Comparison of ENCODE assay signal across 8 cellular contexts in genomic region chr9:21559402-21560280, GRCh38.
DNase-seq lines count a peak whose midpoint lies in the region; ATAC-seq and TF ChIP-seq lines count a peak whose summit lies in the region.

No MANE protein-coding gene starts in this region.

- no peaks in the 10 kb centered on the region for H3K9me3 Mint-ChIP-seq in IgD-negative memory B cell
- no peaks in the 10 kb centered on the region for H3K9me3 Mint-ChIP-seq in activated CD8-positive, alpha-beta memory T cell treated with anti-CD3 and anti-CD28 coated beads, Interleukin-2, amount 10 ng/mL, durations not matched to agents 7 days and 5 days (ENCODE audit: low read depth)
- no peaks in the 10 kb centered on the region for H3K9me3 Mint-ChIP-seq in stimulated activated naive CD8-positive, alpha-beta T cell treated with anti-CD3 and anti-CD28 coated beads, Interleukin-15, Interleukin-2, amounts not matched to agents 100 ng/mL and 50 ng/mL, for 24 hours

- H3K9me3 ChIP-seq in muscle layer of colon (ENCODE audit: low read length): no peaks in the 10 kb centered on the region

- no peaks in the 10 kb centered on the region for H3K36me3 ChIP-seq in muscle layer of colon (ENCODE audit: insufficient read depth, low read length)

- peak overlapping the region; percentile 62 to 88 (median 78) for H3K4me3 Mint-ChIP-seq in IgD-negative memory B cell
- H3K4me3 Mint-ChIP-seq in activated CD8-positive, alpha-beta memory T cell treated with anti-CD3 and anti-CD28 coated beads, Interleukin-2, amount 10 ng/mL, durations not matched to agents 7 days and 5 days: peak overlapping the region; percentile 81
- H3K4me3 Mint-ChIP-seq in stimulated activated naive CD8-positive, alpha-beta T cell treated with anti-CD3 and anti-CD28 coated beads, Interleukin-15, Interleukin-2, amounts not matched to agents 100 ng/mL and 50 ng/mL, for 24 hours: peak overlapping the region; percentile 88

- no peak overlapping the region for H3K27ac ChIP-seq in muscle layer of colon (ENCODE audit: low read depth, low read length)

- no peak overlapping the region for H3K27ac Mint-ChIP-seq in IgD-negative memory B cell
- no peak overlapping the region for H3K27ac Mint-ChIP-seq in activated CD8-positive, alpha-beta memory T cell treated with anti-CD3 and anti-CD28 coated beads, Interleukin-2, amount 10 ng/mL, durations not matched to agents 7 days and 5 days
- no peak overlapping the region for H3K27ac Mint-ChIP-seq in stimulated activated naive CD8-positive, alpha-beta T cell treated with anti-CD3 and anti-CD28 coated beads, Interleukin-15, Interleukin-2, amounts not matched to agents 100 ng/mL and 50 ng/mL, for 24 hours

- peak overlapping the region; percentile 89 for H3K4me3 ChIP-seq in epithelial cell of esophagus (ENCODE audit: low read length)
- H3K4me3 ChIP-seq in muscle layer of colon (ENCODE audit: low read depth in 1 of 2, low read length in 2 of 2): peak overlapping the region; percentile 16 to 41

- DNase-seq in Ammon's horn (ENCODE audit: low spot score) (peak; percentile 15), GM20000 (ENCODE audit: low spot score) (peak; percentile 77), epithelial cell of esophagus (ENCODE audit: low read depth) (peak; percentile 84), SHP77 (lab: John Stamatoyannopoulos, UW) (no peak)
- peak; percentile 60 for DNase-seq in activated CD8-positive, alpha-beta memory T cell treated with anti-CD3 and anti-CD28 coated beads, Interleukin-2, amount 10 ng/mL, durations not matched to agents 7 days and 5 days

- peaks cover 20 to 30% of the 10 kb centered on the region in 2 donors for H3K27me3 ChIP-seq in muscle layer of colon (ENCODE audit: control insufficient read depth in 1 of 2, insufficient read depth in 2 of 2, low read length in 2 of 2)

- CTCF ChIA-PET in activated CD8-positive, alpha-beta memory T cell treated with anti-CD3 and anti-CD28 coated beads, Interleukin-2, amount 10 ng/mL, durations not matched to agents 7 days and 5 days (lab: Charles Lee): interaction anchor here (0.6 to 1.9 kb wide), 15 partner anchors 9 to 406 kb away, joined by 3 to 8 read pairs (median 4); no protein-coding TSS in a partner anchor

- H3K4me1 Mint-ChIP-seq in IgD-negative memory B cell: peaks cover 2 to 7% (median 7%) of the 10 kb centered on the region in 3 donors
- H3K4me1 Mint-ChIP-seq in activated CD8-positive, alpha-beta memory T cell treated with anti-CD3 and anti-CD28 coated beads, Interleukin-2, amount 10 ng/mL, durations not matched to agents 7 days and 5 days: peaks cover 9% of the 10 kb centered on the region
- H3K4me1 Mint-ChIP-seq in stimulated activated naive CD8-positive, alpha-beta T cell treated with anti-CD3 and anti-CD28 coated beads, Interleukin-15, Interleukin-2, amounts not matched to agents 100 ng/mL and 50 ng/mL, for 24 hours (ENCODE audit: low read depth): peaks cover 48% of the 10 kb centered on the region

- peaks cover 25% of the 10 kb centered on the region for H3K27me3 Mint-ChIP-seq in IgD-negative memory B cell
- H3K27me3 Mint-ChIP-seq in activated CD8-positive, alpha-beta memory T cell treated with anti-CD3 and anti-CD28 coated beads, Interleukin-2, amount 10 ng/mL, durations not matched to agents 7 days and 5 days: peaks cover 61% of the 10 kb centered on the region
- H3K27me3 Mint-ChIP-seq in stimulated activated naive CD8-positive, alpha-beta T cell treated with anti-CD3 and anti-CD28 coated beads, Interleukin-15, Interleukin-2, amounts not matched to agents 100 ng/mL and 50 ng/mL, for 24 hours: peaks cover 50% of the 10 kb centered on the region

- no peaks in the 10 kb centered on the region for H3K4me1 ChIP-seq in muscle layer of colon (ENCODE audit: insufficient read depth, low read length)

- TF ChIP-seq CTCF in GM20000 (IDR thresholded peaks at IDR 0.05; ENCODE audit: extremely low read depth, missing control alignments): no peak
- no peak for TF ChIP-seq CTCF in epithelial cell of esophagus (IDR thresholded peaks at IDR 0.05; ENCODE audit: insufficient read depth, low read depth, low read length, missing control alignments)

- H3K9ac ChIP-seq in muscle layer of colon (ENCODE audit: low read length): no peak overlapping the region

- H3K36me3 Mint-ChIP-seq in IgD-negative memory B cell: no peaks in the 10 kb centered on the region
- no peaks in the 10 kb centered on the region for H3K36me3 Mint-ChIP-seq in activated CD8-positive, alpha-beta memory T cell treated with anti-CD3 and anti-CD28 coated beads, Interleukin-2, amount 10 ng/mL, durations not matched to agents 7 days and 5 days
- H3K36me3 Mint-ChIP-seq in stimulated activated naive CD8-positive, alpha-beta T cell treated with anti-CD3 and anti-CD28 coated beads, Interleukin-15, Interleukin-2, amounts not matched to agents 100 ng/mL and 50 ng/mL, for 24 hours (ENCODE audit: low read depth): no peaks in the 10 kb centered on the region

- peak; percentile 91 for ATAC-seq in activated CD8-positive, alpha-beta memory T cell treated with anti-CD3 and anti-CD28 coated beads, Interleukin-2, amount 10 ng/mL, durations not matched to agents 7 days and 5 days

Comparison
In these comparisons a context has a peak if more than half of its experiments do, and no peak if none do; other contexts are left out.
1. DNase-seq: peak in Ammon's horn (single experiment), GM20000 (single experiment), activated CD8-positive, alpha-beta memory T cell treated with anti-CD3 and anti-CD28 coated beads, Interleukin-2, amount 10 ng/mL, durations not matched to agents 7 days and 5 days (single experiment) and epithelial cell of esophagus (single experiment); none in SHP77 (0 of 2).
2. Peak in every context shown above with its lines, with median percentiles within 50 percentile points of each other: H3K4me3 Mint-ChIP-seq.